28 cellular contexts compared by ENCODE assay signal in genomic region chrX:58044130-58044529, GRCh38.
"Had no signal": no experiment of that assay in that cellular context is flagged by ENCODE, and none has a peak within 500 bp of the region (broad histone marks: within the 10 kb centered on the region; RNA-seq: fewer than 3 reads in every experiment).

No MANE protein-coding gene starts in this region.

- H3K27me3 ChIP-seq: suprapubic skin, testis, thyroid gland, tibial artery, tibial nerve, transverse colon, upper lobe of left lung, upper lobe of right lung, uterus, vagina had no signal

- H3K27me3 Mint-ChIP-seq: stimulated activated memory B cell treated with anti-CD40 and anti-IgM and Interleukin-4, amounts not matched to agents 10 μg/mL and 1 μg/mL and 100 μg/mL, for 72 hours; stimulated activated naive CD8-positive, alpha-beta T cell treated with anti-CD3 and anti-CD28 coated beads, Interleukin-15, amount 100 ng/mL, for 72 hours; stimulated activated naive CD8-positive, alpha-beta T cell treated with anti-CD3 and anti-CD28 coated beads, Interleukin-15, Interleukin-2, amounts not matched to agents 100 ng/mL and 50 ng/mL, for 24 hours; type B pancreatic cell had no signal

- H3K27ac Mint-ChIP-seq: stimulated activated memory B cell treated with anti-CD40 and anti-IgM and Interleukin-4, amounts not matched to agents 10 μg/mL and 1 μg/mL and 100 μg/mL, for 72 hours; stimulated activated naive B cell treated with anti-CD40 and anti-IgM and Interleukin-4, amounts not matched to agents 10 μg/mL and 1 μg/mL and 100 μg/mL, for 72 hours; stimulated activated naive CD8-positive, alpha-beta T cell treated with anti-CD3 and anti-CD28 coated beads, Interleukin-15, amount 100 ng/mL, for 72 hours; stimulated activated naive CD8-positive, alpha-beta T cell treated with anti-CD3 and anti-CD28 coated beads, Interleukin-15, Interleukin-2, amounts not matched to agents 100 ng/mL and 50 ng/mL, for 24 hours; type B pancreatic cell had no signal

- DNase-seq: stimulated activated CD4-positive, alpha-beta T cell treated with anti-CD3 and anti-CD28 coated beads, Interleukin-2, amount 100 ng/mL, for 48 hours; stimulated activated CD4-positive, alpha-beta T cell treated with anti-CD3 and anti-CD28 coated beads, Interleukin-4, amount 100 ng/mL, for 1 hour; stimulated activated CD4-positive, alpha-beta T cell treated with anti-CD3 and anti-CD28 coated beads, Interleukin-4, amount 100 ng/mL, for 24 hours; stimulated activated CD4-positive, alpha-beta T cell treated with anti-CD3 and anti-CD28 coated beads, Interleukin-4, amount 100 ng/mL, for 4 hours; stimulated activated CD8-positive, alpha-beta memory T cell treated with anti-CD3 and anti-CD28 coated beads, Interleukin-4, amount 100 ng/mL, for 48 hours; stimulated activated naive B cell treated with anti-CD40 and anti-IgM and Interleukin-4, amounts not matched to agents 10 μg/mL and 1 μg/mL and 100 μg/mL, for 72 hours; stimulated activated naive CD4-positive, alpha-beta T cell; stimulated activated naive CD4-positive, alpha-beta T cell treated with Interleukin-2 at 50 U/mL for 16 hours; stimulated activated naive CD8-positive, alpha-beta T cell treated with anti-CD3 and anti-CD28 coated beads, Interleukin-15, amount 100 ng/mL, for 72 hours; stimulated activated naive CD8-positive, alpha-beta T cell treated with anti-CD3 and anti-CD28 coated beads, Interleukin-15, Interleukin-2, amounts not matched to agents 100 U/mL and 50 U/mL, for 24 hours; stomach; substantia nigra; testis; thyroid gland; tibial artery; transverse colon; trophoblast cell; upper lobe of left lung; upper lobe of right lung; uterus had no signal

- H3K4me3 ChIP-seq: stomach, suprapubic skin, testis, thoracic aorta, thyroid gland, tibial artery, tibial nerve, transverse colon, upper lobe of left lung, upper lobe of right lung, uterus, vagina had no signal

- H3K9me3 ChIP-seq: suprapubic skin, testis, thoracic aorta, thyroid gland, transverse colon, upper lobe of right lung, uterus had no signal

- H3K4me3 Mint-ChIP-seq: stimulated activated memory B cell treated with anti-CD40 and anti-IgM and Interleukin-4, amounts not matched to agents 10 μg/mL and 1 μg/mL and 100 μg/mL, for 72 hours; stimulated activated naive B cell treated with anti-CD40 and anti-IgM and Interleukin-4, amounts not matched to agents 10 μg/mL and 1 μg/mL and 100 μg/mL, for 72 hours; stimulated activated naive CD8-positive, alpha-beta T cell treated with anti-CD3 and anti-CD28 coated beads, Interleukin-15, amount 100 ng/mL, for 72 hours; stimulated activated naive CD8-positive, alpha-beta T cell treated with anti-CD3 and anti-CD28 coated beads, Interleukin-15, Interleukin-2, amounts not matched to agents 100 ng/mL and 50 ng/mL, for 24 hours; type B pancreatic cell had no signal

- ATAC-seq: stimulated activated memory B cell treated with anti-CD40 and anti-IgM and Interleukin-4, amounts not matched to agents 10 μg/mL and 1 μg/mL and 100 μg/mL, for 72 hours; stimulated activated naive B cell treated with anti-CD40 and anti-IgM and Interleukin-4, amounts not matched to agents 10 μg/mL and 1 μg/mL and 100 μg/mL, for 72 hours; stimulated activated naive CD8-positive, alpha-beta T cell treated with anti-CD3 and anti-CD28 coated beads, Interleukin-15, amount 100 ng/mL, for 72 hours; stimulated activated naive CD8-positive, alpha-beta T cell treated with anti-CD3 and anti-CD28 coated beads, Interleukin-15, Interleukin-2, amounts not matched to agents 100 U/mL and 50 U/mL, for 24 hours; upper lobe of right lung had no signal

- H3K27ac ChIP-seq: stomach, suprapubic skin, testis, thoracic aorta, thyroid gland, tibial artery, tibial nerve, transverse colon, upper lobe of left lung, upper lobe of right lung, uterus, vagina had no signal

- H3K4me1 ChIP-seq: stomach, suprapubic skin, testis, thyroid gland, tibial artery, tibial nerve, transverse colon, upper lobe of left lung, upper lobe of right lung, uterus, vagina had no signal

- H3K36me3 ChIP-seq: stomach, suprapubic skin, thoracic aorta, thyroid gland, tibial artery, tibial nerve, transverse colon, upper lobe of left lung, upper lobe of right lung, uterus, vagina had no signal

- FAIRE-seq: urothelium cell line had no signal

- H3K4me1 Mint-ChIP-seq: stimulated activated memory B cell treated with anti-CD40 and anti-IgM and Interleukin-4, amounts not matched to agents 10 μg/mL and 1 μg/mL and 100 μg/mL, for 72 hours; stimulated activated naive B cell treated with anti-CD40 and anti-IgM and Interleukin-4, amounts not matched to agents 10 μg/mL and 1 μg/mL and 100 μg/mL, for 72 hours; stimulated activated naive CD8-positive, alpha-beta T cell treated with anti-CD3 and anti-CD28 coated beads, Interleukin-15, amount 100 ng/mL, for 72 hours had no signal

- H3K36me3 Mint-ChIP-seq: stimulated activated memory B cell treated with anti-CD40 and anti-IgM and Interleukin-4, amounts not matched to agents 10 μg/mL and 1 μg/mL and 100 μg/mL, for 72 hours; type B pancreatic cell had no signal
